ENCODE assay signal across 1 cellular context in the genomic region with DNA sequence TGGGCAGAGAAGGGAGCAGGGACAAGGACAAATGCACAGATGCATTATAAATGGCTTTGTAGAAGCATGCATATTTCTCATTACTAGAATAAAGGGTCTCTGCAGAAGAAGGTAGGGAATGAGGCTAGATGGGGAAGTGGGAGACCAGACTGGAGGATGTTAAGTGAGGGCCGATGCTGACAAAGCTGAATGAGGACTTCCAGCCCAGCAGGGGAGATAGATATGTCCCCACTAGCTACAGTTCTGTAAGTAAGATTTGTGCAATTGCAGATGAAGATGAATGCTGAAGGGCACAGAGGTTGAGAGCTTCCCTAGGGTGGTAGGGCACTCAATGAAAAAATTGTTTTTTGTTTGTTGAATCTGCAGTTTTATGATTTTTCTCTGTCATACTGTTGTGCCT.
TF ChIP-seq lines count a peak whose summit lies in the region.

No MANE protein-coding gene starts in this region.

TF ChIP-seq in K562, 482 proteins besides CTCF, POLR2A, EP300 and RAD21:
- TF ChIP-seq EP400 (IDR thresholded peaks at IDR 0.05) (no peak), L3MBTL2 (IDR thresholded peaks at IDR 0.05) (no peak), ZNF316 (IDR thresholded peaks at IDR 0.05) (no peak), SOX6 (IDR thresholded peaks at IDR 0.05) (no peak), POLR3G (IDR thresholded peaks at IDR 0.05; ENCODE audit: extremely low read depth, insufficient read length, insufficient replicate concordance) (no peak), ZBTB8A (IDR thresholded peaks at IDR 0.05; ENCODE audit: partially characterized antibody) (no peak), NCOA2 (IDR thresholded peaks at IDR 0.05; ENCODE audit: partially characterized antibody in 2 of 2) (no peak), ZC3H11A (IDR thresholded peaks at IDR 0.05; ENCODE audit: low read depth, low read length) (no peak), HMG20B (CRISPR knock-in tag; IDR thresholded peaks at IDR 0.05) (no peak), TGIF2 (CRISPR knock-in tag; IDR thresholded peaks at IDR 0.05) (no peak), ILK (tag; IDR thresholded peaks at IDR 0.05; ENCODE audit: borderline replicate concordance, low read depth) (no peak), ZNF174 (CRISPR knock-in tag; IDR thresholded peaks at IDR 0.05) (no peak), CBFB (CRISPR knock-in tag; IDR thresholded peaks at IDR 0.05) (no peak), RB1 (IDR thresholded peaks at IDR 0.05; ENCODE audit: low read depth) (no peak), SAP30 (IDR thresholded peaks at IDR 0.05; ENCODE audit: borderline replicate concordance, insufficient read depth, low read depth, low read length, poor library complexity, severe bottlenecking) (no peak)
- TF ChIP-seq, protein P1, sequence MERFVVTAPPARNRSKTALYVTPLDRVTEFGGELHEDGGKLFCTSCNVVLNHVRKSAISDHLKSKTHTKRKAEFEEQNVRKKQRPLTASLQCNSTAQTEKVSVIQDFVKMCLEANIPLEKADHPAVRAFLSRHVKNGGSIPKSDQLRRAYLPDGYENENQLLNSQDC (CRISPR knock-in tag; IDR thresholded peaks at IDR 0.05), result no peak
- TF ChIP-seq, protein P2, sequence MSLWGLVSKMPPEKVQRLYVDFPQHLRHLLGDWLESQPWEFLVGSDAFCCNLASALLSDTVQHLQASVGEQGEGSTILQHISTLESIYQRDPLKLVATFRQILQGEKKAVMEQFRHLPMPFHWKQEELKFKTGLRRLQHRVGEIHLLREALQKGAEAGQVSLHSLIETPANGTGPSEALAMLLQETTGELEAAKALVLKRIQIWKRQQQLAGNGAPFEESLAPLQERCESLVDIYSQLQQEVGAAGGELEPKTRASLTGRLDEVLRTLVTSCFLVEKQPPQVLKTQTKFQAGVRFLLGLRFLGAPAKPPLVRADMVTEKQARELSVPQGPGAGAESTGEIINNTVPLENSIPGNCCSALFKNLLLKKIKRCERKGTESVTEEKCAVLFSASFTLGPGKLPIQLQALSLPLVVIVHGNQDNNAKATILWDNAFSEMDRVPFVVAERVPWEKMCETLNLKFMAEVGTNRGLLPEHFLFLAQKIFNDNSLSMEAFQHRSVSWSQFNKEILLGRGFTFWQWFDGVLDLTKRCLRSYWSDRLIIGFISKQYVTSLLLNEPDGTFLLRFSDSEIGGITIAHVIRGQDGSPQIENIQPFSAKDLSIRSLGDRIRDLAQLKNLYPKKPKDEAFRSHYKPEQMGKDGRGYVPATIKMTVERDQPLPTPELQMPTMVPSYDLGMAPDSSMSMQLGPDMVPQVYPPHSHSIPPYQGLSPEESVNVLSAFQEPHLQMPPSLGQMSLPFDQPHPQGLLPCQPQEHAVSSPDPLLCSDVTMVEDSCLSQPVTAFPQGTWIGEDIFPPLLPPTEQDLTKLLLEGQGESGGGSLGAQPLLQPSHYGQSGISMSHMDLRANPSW (CRISPR knock-in tag; IDR thresholded peaks at IDR 0.05), result no peak
- TF ChIP-seq, protein P3, sequence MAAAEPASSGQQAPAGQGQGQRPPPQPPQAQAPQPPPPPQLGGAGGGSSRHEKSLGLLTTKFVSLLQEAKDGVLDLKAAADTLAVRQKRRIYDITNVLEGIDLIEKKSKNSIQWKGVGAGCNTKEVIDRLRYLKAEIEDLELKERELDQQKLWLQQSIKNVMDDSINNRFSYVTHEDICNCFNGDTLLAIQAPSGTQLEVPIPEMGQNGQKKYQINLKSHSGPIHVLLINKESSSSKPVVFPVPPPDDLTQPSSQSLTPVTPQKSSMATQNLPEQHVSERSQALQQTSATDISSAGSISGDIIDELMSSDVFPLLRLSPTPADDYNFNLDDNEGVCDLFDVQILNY (CRISPR knock-in tag; IDR thresholded peaks at IDR 0.05), result no peak
- TF ChIP-seq, protein P4, sequence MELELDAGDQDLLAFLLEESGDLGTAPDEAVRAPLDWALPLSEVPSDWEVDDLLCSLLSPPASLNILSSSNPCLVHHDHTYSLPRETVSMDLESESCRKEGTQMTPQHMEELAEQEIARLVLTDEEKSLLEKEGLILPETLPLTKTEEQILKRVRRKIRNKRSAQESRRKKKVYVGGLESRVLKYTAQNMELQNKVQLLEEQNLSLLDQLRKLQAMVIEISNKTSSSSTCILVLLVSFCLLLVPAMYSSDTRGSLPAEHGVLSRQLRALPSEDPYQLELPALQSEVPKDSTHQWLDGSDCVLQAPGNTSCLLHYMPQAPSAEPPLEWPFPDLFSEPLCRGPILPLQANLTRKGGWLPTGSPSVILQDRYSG (tag; conservative IDR thresholded peaks at IDR 0.05; ENCODE audit: low read depth), result no peak
